10 cellular contexts compared by ENCODE assay signal in the genomic region with DNA sequence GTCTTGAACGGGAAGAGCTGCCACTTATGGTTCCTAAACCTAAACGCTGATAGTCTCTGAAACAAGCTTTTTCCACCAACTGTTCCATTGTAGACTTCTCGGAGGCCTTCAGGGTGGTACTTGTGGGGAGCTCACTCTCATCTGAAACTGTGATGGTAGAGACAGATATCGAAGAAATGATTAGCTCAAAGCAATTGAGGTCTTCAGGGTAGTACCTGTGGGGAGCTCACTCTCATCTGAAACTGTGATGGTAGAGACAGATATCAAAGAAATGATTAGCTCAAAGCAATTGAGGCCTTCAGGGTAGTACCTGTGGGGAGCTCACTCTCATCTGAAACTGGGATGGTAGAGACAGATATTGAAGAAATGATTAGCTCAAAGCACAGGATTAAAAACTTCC.
DNase-seq lines count a peak whose midpoint lies in the region; ATAC-seq, FAIRE-seq and TF ChIP-seq lines count a peak whose summit lies in the region.
"Had no signal": no experiment of that assay in that cellular context is flagged by ENCODE, and none has a peak within 500 bp of the region (broad histone marks: within the 10 kb centered on the region; RNA-seq: fewer than 3 reads in every experiment).

No MANE protein-coding gene starts in this region.

- H2BK12ac ChIP-seq in H9 (ENCODE audit: insufficient read length, low read depth, low read length): no peak overlapping the region

- H3K4me1 Mint-ChIP-seq in H9: peaks cover 13 to 14% of the 10 kb centered on the region in 2 experiments

- H3K9me1 ChIP-seq in IMR-90 (ENCODE audit: insufficient read depth, low read length) (peaks cover 4% of the 10 kb centered on the region), keratinocyte (ENCODE audit: control insufficient read depth, extremely low read depth, insufficient read depth, low read length) (peaks cover 2% of the 10 kb centered on the region)

- H3K36me3 Mint-ChIP-seq in H9 (ENCODE audit: insufficient read depth in 1 of 3, low read depth in 3 of 3): peaks cover 0 to 9% (median 7%) of the 10 kb centered on the region in 3 experiments; a peak in 5 of 7 replicates

- H2AK5ac ChIP-seq in H9 (ENCODE audit: insufficient read length, low read length) (no peak overlapping the region), IMR-90 (ENCODE audit: low read depth, low read length) (no peak overlapping the region)

- H3K9me3 ChIP-seq in H9 (ENCODE audit: control insufficient read depth, low read depth, low read length): no peaks in the 10 kb centered on the region
- no peaks in the 10 kb centered on the region for H3K9me3 ChIP-seq in IMR-90 (ENCODE audit: control insufficient read depth, insufficient read depth, low read length)
- H3K9me3 ChIP-seq in keratinocyte (ENCODE audit: control insufficient read depth, low read depth, low read length): no peaks in the 10 kb centered on the region

- no peaks in the 10 kb centered on the region for H3K9me3 Mint-ChIP-seq in H9

- TF ChIP-seq CTCF in H9 (conservative IDR thresholded peaks at IDR 0.05) (no peak), IMR-90 (conservative IDR thresholded peaks at IDR 0.05; ENCODE audit: low read depth, low read length) (no peak), keratinocyte (optimal IDR thresholded peaks at IDR 0.05 in 1 of 3, IDR thresholded peaks at IDR 0.05 in 1 of 3, conservative IDR thresholded peaks at IDR 0.05 in 1 of 3; ENCODE audit: extremely low read depth in 1 of 3, insufficient read depth in 2 of 3, low read length in 3 of 3) (no peak)

- H3K18ac ChIP-seq in H9 (ENCODE audit: insufficient read length, low read depth, low read length) (no peak overlapping the region), IMR-90 (ENCODE audit: low read depth, low read length) (no peak overlapping the region)

- no peak overlapping the region for H3K4me3 Mint-ChIP-seq in H9

- ATAC-seq in GM18511 (IDR thresholded peaks at IDR 0.05; ENCODE audit: unreplicated experiment) (peak; percentile 49), IMR-90 (ENCODE audit: low read depth) (no peak)

- H3K9ac ChIP-seq in H9 (ENCODE audit: extremely low read depth, insufficient read length, low read length) (no peak overlapping the region), IMR-90 (ENCODE audit: low read depth, low read length) (no peak overlapping the region), keratinocyte (ENCODE audit: control insufficient read depth, extremely low read depth, insufficient read depth, low read length) (no peak overlapping the region)

- no peak overlapping the region for H2BK120ac ChIP-seq in H9 (ENCODE audit: low read depth, low read length, poor library complexity, severe bottlenecking)
- no peak overlapping the region for H2BK120ac ChIP-seq in IMR-90 (ENCODE audit: low read depth, low read length)

- no peaks in the 10 kb centered on the region for H3K27me3 Mint-ChIP-seq in H9 (ENCODE audit: low read depth)

- no peak overlapping the region for H3K56ac ChIP-seq in H9 (ENCODE audit: insufficient read length, low read depth, low read length)
- H3K56ac ChIP-seq in IMR-90 (ENCODE audit: extremely low read depth, insufficient read depth, low read length): no peak overlapping the region

- H3K23ac ChIP-seq in H9 (ENCODE audit: insufficient read length, low read depth, low read length) (no peak overlapping the region), IMR-90 (ENCODE audit: low read depth, low read length) (no peak overlapping the region)

- no peak overlapping the region for H3K4ac ChIP-seq in H9 (ENCODE audit: low read depth, low read length)
- no peak overlapping the region for H3K4ac ChIP-seq in IMR-90 (ENCODE audit: low read depth, low read length)

- H4K20me1 ChIP-seq in H9 (ENCODE audit: control insufficient read depth, insufficient read depth, insufficient read length): no peaks in the 10 kb centered on the region
- H4K20me1 ChIP-seq in IMR-90 (ENCODE audit: insufficient read depth, low read length): no peaks in the 10 kb centered on the region
- no peaks in the 10 kb centered on the region for H4K20me1 ChIP-seq in keratinocyte (ENCODE audit: control insufficient read depth, extremely low read depth, insufficient read depth, low read length)

- no peak overlapping the region for H4K5ac ChIP-seq in H9 (ENCODE audit: insufficient read length, low read depth, low read length)
- no peak overlapping the region for H4K5ac ChIP-seq in IMR-90 (ENCODE audit: low read depth, low read length)

- H3K27me3 ChIP-seq in H9 (ENCODE audit: insufficient read depth, low read length) (no peaks in the 10 kb centered on the region), IMR-90 (ENCODE audit: control insufficient read depth, insufficient read depth, low read length) (no peaks in the 10 kb centered on the region), keratinocyte (ENCODE audit: control insufficient read depth, extremely low read depth, insufficient read depth, low read length) (no peaks in the 10 kb centered on the region)

- no peak overlapping the region for H3K14ac ChIP-seq in H9 (ENCODE audit: insufficient read depth, low read length)
- no peak overlapping the region for H3K14ac ChIP-seq in IMR-90 (replicated peaks; ENCODE audit: low read depth, low read length)

- no CpG with 5 or more reads among the region's 4 CpGs for WGBS in H9 (ENCODE audit: extremely low coverage, insufficient read length, low lambda C conversion rate)
- WGBS in IMR-90 (ENCODE audit: extremely low coverage in 2 of 2, insufficient read length in 1 of 2), 2 experiments: 100% methylated on average over 2 of the region's 4 CpGs; no CpG with 5 or more reads in 1 of the 2 experiments

- intact Hi-C loops in IMR-90 (cut with micrococcal nuclease): no loop called here

- peak; percentile 49 for FAIRE-seq in keratinocyte (lab: Jason Lieb, UNC)

- H2BK20ac ChIP-seq in H9 (ENCODE audit: low read depth, low read length, poor library complexity, severe bottlenecking) (no peak overlapping the region), IMR-90 (ENCODE audit: low read depth, low read length) (peak overlapping the region; percentile 9; the same call in 1 of the 2 replicates)

- H3K79me2 ChIP-seq in H9 (ENCODE audit: insufficient read depth, low read length) (no peaks in the 10 kb centered on the region), keratinocyte (ENCODE audit: control insufficient read depth, insufficient read depth, low read length) (no peaks in the 10 kb centered on the region)

- H3K27ac ChIP-seq in H9 (ENCODE audit: insufficient read length, low read depth, low read length) (no peak overlapping the region), IMR-90 (ENCODE audit: insufficient read depth, low read length) (no peak overlapping the region), keratinocyte (ENCODE audit: control insufficient read depth, insufficient read depth, low read length) (peak overlapping the region; percentile 68)

- H4K8ac ChIP-seq in H9 (replicated peaks; ENCODE audit: insufficient read length, low read depth, low read length) (no peak overlapping the region), IMR-90 (ENCODE audit: low read depth in 2 of 2, low read length in 2 of 2) (no peak overlapping the region)

- DNase-seq in H9 (no peak), IMR-90 (no peak), keratinocyte (ENCODE audit: low read depth, low spot score) (no peak), SK-N-DZ (ENCODE audit: low spot score) (no peak), RKO (ENCODE audit: low spot score) (no peak), NCI-H1694 (lab: John Stamatoyannopoulos, UW) (no peak), NCI-H524 (lab: John Stamatoyannopoulos, UW) (no peak)
- DNase-seq: hypothalamus; stimulated activated naive CD4-positive, alpha-beta T cell had no signal

- no peak overlapping the region for H2BK5ac ChIP-seq in H9 (ENCODE audit: insufficient read length, low read length)
- H2BK5ac ChIP-seq in IMR-90 (ENCODE audit: low read depth, low read length, poor library complexity, severe bottlenecking): no peak overlapping the region

- no TSS peak for BruUV-seq in IMR-90 (replicated peaks; lab: Mats Ljungman, UMichigan)

- no peaks in the 10 kb centered on the region for H3K23me2 ChIP-seq in H9 (ENCODE audit: insufficient read length, low read depth, low read length, poor library complexity, severe bottlenecking)

- dilution Hi-C loops in IMR-90 (cut with HindIII; ENCODE audit: low sequenced_read_pairs, unreplicated experiment) (no loop called here), keratinocyte (cut with MboI; ENCODE audit: extremely low pct_ligation_motif_present, low sequenced_read_pairs) (no loop called here)

- no peak for TF ChIP-seq POLR2A in IMR-90 (IDR thresholded peaks at IDR 0.05; ENCODE audit: low read depth, low read length)

- H3K27ac Mint-ChIP-seq in H9: peak overlapping the region; percentile 40 to 89 (median 68); a peak in 4 of 7 replicates

- TF ChIP-seq RAD21 in IMR-90 (IDR thresholded peaks at IDR 0.05; ENCODE audit: low read length): no peak

- H3K79me1 ChIP-seq in H9 (ENCODE audit: insufficient read depth, low read depth, low read length, poor library complexity, severe bottlenecking) (no peaks in the 10 kb centered on the region), IMR-90 (ENCODE audit: low read depth in 1 of 2, low read length in 2 of 2) (peaks cover 3 to 4% of the 10 kb centered on the region in 2 experiments; a peak in 1 of 4 replicates)

- H3K4me1 ChIP-seq in H9 (ENCODE audit: insufficient read depth, low read length) (peaks cover 4% of the 10 kb centered on the region; the same call in 1 of the 2 replicates), IMR-90 (ENCODE audit: control insufficient read depth, insufficient read depth, low read length) (peaks cover 3% of the 10 kb centered on the region; the same call in 1 of the 2 replicates), keratinocyte (ENCODE audit: control insufficient read depth, extremely low read depth, insufficient read depth, low read length) (peaks cover 37% of the 10 kb centered on the region)

- H2AFZ ChIP-seq in H9 (ENCODE audit: low read length): no peak overlapping the region
- H2AFZ ChIP-seq in IMR-90 (replicated peaks; ENCODE audit: low read length, poor library complexity): no peak overlapping the region
- no peak overlapping the region for H2AFZ ChIP-seq in keratinocyte (ENCODE audit: control insufficient read depth, low read length)

- no peak overlapping the region for H3K4me3 ChIP-seq in IMR-90 (ENCODE audit: insufficient read depth, low read depth, low read length)
- no peak overlapping the region for H3K4me3 ChIP-seq in keratinocyte (ENCODE audit: control insufficient read depth in 2 of 3, extremely low read depth in 1 of 3, insufficient read depth in 2 of 3, low read depth in 1 of 3, low read length in 3 of 3)

- CTCF ChIA-PET in IMR-90 (lab: Yijun Ruan, JAX): no interaction called here

- no peak overlapping the region for H2AK9ac ChIP-seq in IMR-90 (replicated peaks; ENCODE audit: low read depth, low read length, poor library complexity)

- H3K36me3 ChIP-seq in IMR-90 (ENCODE audit: control insufficient read depth, insufficient read depth, low read length) (peaks cover 9% of the 10 kb centered on the region), keratinocyte (ENCODE audit: control insufficient read depth in 2 of 2, extremely low read depth in 1 of 2, insufficient read depth in 2 of 2, low read length in 2 of 2) (no peaks in the 10 kb centered on the region)

- in situ Hi-C loops in IMR-90 (cut with MboI; ENCODE audit: low sequenced_read_pairs): no loop called here

- H3K4me2 ChIP-seq in H9 (ENCODE audit: insufficient read depth, insufficient read length, low read length) (no peak overlapping the region), IMR-90 (ENCODE audit: low read depth, low read length) (no peak overlapping the region), keratinocyte (ENCODE audit: control insufficient read depth, extremely low read depth, insufficient read depth, low read depth, low read length) (peak overlapping the region; percentile 63)

- H2BK15ac ChIP-seq in H9 (ENCODE audit: low read depth, low read length) (no peak overlapping the region), IMR-90 (ENCODE audit: low read depth, low read length) (no peak overlapping the region; the same call in 2 of the 3 replicates)

- no peak overlapping the region for H3T11ph ChIP-seq in H9 (ENCODE audit: low read length)

- H4K91ac ChIP-seq in H9 (ENCODE audit: insufficient read length, low read depth, low read length) (no peak overlapping the region), IMR-90 (ENCODE audit: insufficient read depth, low read depth, low read length) (no peak overlapping the region)

- POLR2A ChIA-PET in IMR-90 (lab: Charles Lee; ENCODE audit: unreplicated experiment): no interaction called here
